In genomic region chr3:58094657-58095056, GRCh38 we compare ENCODE assay signal across 22 cellular contexts.
"Had no signal": no experiment of that assay in that cellular context is flagged by ENCODE, and none has a peak within 500 bp of the region (broad histone marks: within the 10 kb centered on the region; RNA-seq: fewer than 3 reads in every experiment).

No MANE protein-coding gene starts in this region.

- H3K27me3 Mint-ChIP-seq: activated CD8-positive, alpha-beta memory T cell treated with anti-CD3 and anti-CD28 coated beads, Interleukin-2, amount 10 ng/mL, durations not matched to agents 7 days and 5 days; activated naive CD8-positive, alpha-beta T cell treated with anti-CD3 and anti-CD28 coated beads for 36 hours; central memory CD8-positive, alpha-beta T cell; IgD-negative memory B cell had no signal

- H3K4me1 Mint-ChIP-seq: activated CD8-positive, alpha-beta memory T cell treated with anti-CD3 and anti-CD28 coated beads, Interleukin-2, amount 10 ng/mL, durations not matched to agents 7 days and 5 days; central memory CD8-positive, alpha-beta T cell had no signal

- DNase-seq: activated CD4-positive, alpha-beta T cell treated with anti-CD3 and anti-CD28 coated beads for 48 hours; activated CD4-positive, alpha-beta T cell treated with anti-CD3 and anti-CD28 coated beads, Interleukin-2, amount 50 U/mL, for 4 hours; activated CD4-positive, CD25-positive, alpha-beta regulatory T cell treated with anti-CD3 and anti-CD28 coated beads, Interleukin-2, amount 50 U/mL, for 72 hours; activated CD8-positive, alpha-beta memory T cell treated with anti-CD3 and anti-CD28 coated beads, Interleukin-2, amount 10 ng/mL, durations not matched to agents 7 days and 5 days; activated gamma-delta T cell; activated naive CD4-positive, alpha-beta T cell treated with anti-CD3 and anti-CD28 coated beads for 36 hours; activated naive CD8-positive, alpha-beta T cell treated with anti-CD3 and anti-CD28 coated beads for 36 hours; activated T-cell treated with anti-CD3 and anti-CD28 coated beads, Interleukin-2, amount 50 U/mL, for 4 hours; KG1; NCI-H1092; NCI-H1417 treated with DMSO at 0.1 percent for 48 hours; NCI-H1694 treated with DMSO at 0.1 percent for 48 hours; NCI-H2029 treated with DMSO at 0.1 percent for 48 hours; NCI-H345; NCI-H510A; NCI-H526 treated with DMSO at 0.1 percent for 48 hours; NK-92 treated with Interleukin-12 subunit alpha and Interleukin-12 subunit beta, amount 100 ng/mL, for 24 hours; OCI-M1; SHP77 treated with DMSO at 0.1 percent for 48 hours had no signal

- H3K4me3 Mint-ChIP-seq: activated CD8-positive, alpha-beta memory T cell treated with anti-CD3 and anti-CD28 coated beads, Interleukin-2, amount 10 ng/mL, durations not matched to agents 7 days and 5 days; activated naive CD4-positive, alpha-beta T cell treated with anti-CD3 and anti-CD28 coated beads for 36 hours; activated naive CD8-positive, alpha-beta T cell treated with anti-CD3 and anti-CD28 coated beads for 36 hours; activated T-cell treated with anti-CD3 and anti-CD28 coated beads, Interleukin-2, amount 50 U/mL, for 4 hours; central memory CD8-positive, alpha-beta T cell; IgD-negative memory B cell; T-helper 1 cell treated with Interleukin-12 subunit alpha and Interleukin-12 subunit beta and Interleukin-4 antibody, amounts not matched to agents 30 μg/mL and 1 μg/mL, for 36 hours had no signal

- H3K27ac Mint-ChIP-seq: activated CD8-positive, alpha-beta memory T cell treated with anti-CD3 and anti-CD28 coated beads, Interleukin-2, amount 10 ng/mL, durations not matched to agents 7 days and 5 days; activated naive CD4-positive, alpha-beta T cell treated with anti-CD3 and anti-CD28 coated beads for 36 hours; activated naive CD8-positive, alpha-beta T cell treated with anti-CD3 and anti-CD28 coated beads for 36 hours; T-helper 1 cell treated with Interleukin-12 subunit alpha and Interleukin-12 subunit beta and Interleukin-4 antibody, amounts not matched to agents 30 μg/mL and 1 μg/mL, for 36 hours had no signal

- H3K9me3 Mint-ChIP-seq: activated naive CD4-positive, alpha-beta T cell treated with anti-CD3 and anti-CD28 coated beads for 36 hours; activated naive CD8-positive, alpha-beta T cell treated with anti-CD3 and anti-CD28 coated beads for 36 hours; activated T-cell treated with anti-CD3 and anti-CD28 coated beads, Interleukin-2, amount 50 U/mL, for 4 hours; central memory CD8-positive, alpha-beta T cell; IgD-negative memory B cell; T-helper 1 cell treated with Interleukin-12 subunit alpha and Interleukin-12 subunit beta and Interleukin-4 antibody, amounts not matched to agents 30 μg/mL and 1 μg/mL, for 36 hours had no signal

- ATAC-seq: activated CD8-positive, alpha-beta memory T cell treated with anti-CD3 and anti-CD28 coated beads, Interleukin-2, amount 10 ng/mL, durations not matched to agents 7 days and 5 days; activated T-cell treated with anti-CD3 and anti-CD28 coated beads, Interleukin-2, amount 50 U/mL, for 4 hours had no signal
